Comparison of ENCODE assay signal across 1 cellular context in the genomic region with DNA sequence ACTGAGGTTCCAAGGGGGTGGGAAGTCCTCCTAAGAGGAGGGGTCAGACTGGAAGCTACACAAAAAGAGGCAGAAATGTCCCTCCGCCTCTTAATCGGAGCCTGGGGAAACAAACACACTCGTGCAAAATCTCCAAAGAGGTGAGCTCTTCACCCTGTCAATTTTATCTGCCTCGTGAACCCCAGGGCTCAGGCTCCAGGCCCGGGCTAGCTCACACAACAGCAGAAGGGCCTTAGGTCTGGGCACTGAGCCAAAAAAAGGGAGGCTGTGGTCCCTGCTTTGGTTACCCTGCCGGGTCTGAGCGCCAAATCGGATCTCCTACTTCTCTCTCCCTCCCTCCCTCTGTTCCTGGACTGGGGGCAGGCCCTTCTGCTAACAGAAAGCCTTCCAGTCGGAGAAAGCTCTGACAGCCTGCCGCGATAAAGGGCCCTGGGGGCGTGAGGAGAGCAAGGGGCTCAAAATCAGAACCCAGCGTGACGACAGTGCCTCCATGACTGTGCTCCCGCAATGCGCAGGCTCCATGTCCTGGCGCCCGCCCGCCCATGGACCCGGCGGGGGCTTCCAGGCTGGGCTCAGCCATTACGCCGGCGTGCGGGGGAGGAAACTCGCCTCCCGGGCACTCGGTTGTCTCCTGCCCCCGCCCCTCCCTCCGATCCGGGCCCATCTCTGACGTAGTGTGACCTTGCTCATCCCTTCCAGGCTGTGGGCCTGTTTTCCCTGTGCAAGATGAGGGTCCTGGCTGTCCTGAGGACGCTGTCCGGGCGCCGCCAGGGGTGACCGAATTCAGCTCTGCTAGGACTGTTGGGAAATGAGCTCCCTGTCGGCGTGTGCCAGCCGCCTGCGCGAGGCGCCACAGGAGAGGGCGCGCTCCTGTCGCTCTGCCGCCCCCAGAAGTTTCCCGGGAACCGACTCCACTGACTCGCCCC.
A peak's percentile ranks its signal among the peaks of the same experiment; 100 is the strongest.
TF ChIP-seq lines count a peak whose summit lies in the region.

No MANE protein-coding gene starts in this region.

TF ChIP-seq in K562, 482 proteins besides CTCF, POLR2A, EP300 and RAD21 (continued from another document):
- TF ChIP-seq YY1 (IDR thresholded peaks at IDR 0.05; ENCODE audit: borderline replicate concordance in 1 of 3, control insufficient read depth in 1 of 3, extremely low read depth in 1 of 3, insufficient read depth in 3 of 3, insufficient read length in 1 of 3, insufficient replicate concordance in 2 of 3, low read depth in 1 of 3, low read length in 2 of 3) (peak; percentile 53 to 93 (median 87)), IRF1 (CRISPR knock-in tag; IDR thresholded peaks at IDR 0.05; ENCODE audit: borderline replicate concordance) (no peak), TFAM (CRISPR knock-in tag; conservative IDR thresholded peaks at IDR 0.05) (no peak), SMAD2 (IDR thresholded peaks at IDR 0.05; ENCODE audit: low read depth, low read length) (no peak)
- TF ChIP-seq, protein P1, sequence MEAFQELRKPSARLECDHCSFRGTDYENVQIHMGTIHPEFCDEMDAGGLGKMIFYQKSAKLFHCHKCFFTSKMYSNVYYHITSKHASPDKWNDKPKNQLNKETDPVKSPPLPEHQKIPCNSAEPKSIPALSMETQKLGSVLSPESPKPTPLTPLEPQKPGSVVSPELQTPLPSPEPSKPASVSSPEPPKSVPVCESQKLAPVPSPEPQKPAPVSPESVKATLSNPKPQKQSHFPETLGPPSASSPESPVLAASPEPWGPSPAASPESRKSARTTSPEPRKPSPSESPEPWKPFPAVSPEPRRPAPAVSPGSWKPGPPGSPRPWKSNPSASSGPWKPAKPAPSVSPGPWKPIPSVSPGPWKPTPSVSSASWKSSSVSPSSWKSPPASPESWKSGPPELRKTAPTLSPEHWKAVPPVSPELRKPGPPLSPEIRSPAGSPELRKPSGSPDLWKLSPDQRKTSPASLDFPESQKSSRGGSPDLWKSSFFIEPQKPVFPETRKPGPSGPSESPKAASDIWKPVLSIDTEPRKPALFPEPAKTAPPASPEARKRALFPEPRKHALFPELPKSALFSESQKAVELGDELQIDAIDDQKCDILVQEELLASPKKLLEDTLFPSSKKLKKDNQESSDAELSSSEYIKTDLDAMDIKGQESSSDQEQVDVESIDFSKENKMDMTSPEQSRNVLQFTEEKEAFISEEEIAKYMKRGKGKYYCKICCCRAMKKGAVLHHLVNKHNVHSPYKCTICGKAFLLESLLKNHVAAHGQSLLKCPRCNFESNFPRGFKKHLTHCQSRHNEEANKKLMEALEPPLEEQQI (IDR thresholded peaks at IDR 0.05), result no peak
- TF ChIP-seq, protein P2, sequence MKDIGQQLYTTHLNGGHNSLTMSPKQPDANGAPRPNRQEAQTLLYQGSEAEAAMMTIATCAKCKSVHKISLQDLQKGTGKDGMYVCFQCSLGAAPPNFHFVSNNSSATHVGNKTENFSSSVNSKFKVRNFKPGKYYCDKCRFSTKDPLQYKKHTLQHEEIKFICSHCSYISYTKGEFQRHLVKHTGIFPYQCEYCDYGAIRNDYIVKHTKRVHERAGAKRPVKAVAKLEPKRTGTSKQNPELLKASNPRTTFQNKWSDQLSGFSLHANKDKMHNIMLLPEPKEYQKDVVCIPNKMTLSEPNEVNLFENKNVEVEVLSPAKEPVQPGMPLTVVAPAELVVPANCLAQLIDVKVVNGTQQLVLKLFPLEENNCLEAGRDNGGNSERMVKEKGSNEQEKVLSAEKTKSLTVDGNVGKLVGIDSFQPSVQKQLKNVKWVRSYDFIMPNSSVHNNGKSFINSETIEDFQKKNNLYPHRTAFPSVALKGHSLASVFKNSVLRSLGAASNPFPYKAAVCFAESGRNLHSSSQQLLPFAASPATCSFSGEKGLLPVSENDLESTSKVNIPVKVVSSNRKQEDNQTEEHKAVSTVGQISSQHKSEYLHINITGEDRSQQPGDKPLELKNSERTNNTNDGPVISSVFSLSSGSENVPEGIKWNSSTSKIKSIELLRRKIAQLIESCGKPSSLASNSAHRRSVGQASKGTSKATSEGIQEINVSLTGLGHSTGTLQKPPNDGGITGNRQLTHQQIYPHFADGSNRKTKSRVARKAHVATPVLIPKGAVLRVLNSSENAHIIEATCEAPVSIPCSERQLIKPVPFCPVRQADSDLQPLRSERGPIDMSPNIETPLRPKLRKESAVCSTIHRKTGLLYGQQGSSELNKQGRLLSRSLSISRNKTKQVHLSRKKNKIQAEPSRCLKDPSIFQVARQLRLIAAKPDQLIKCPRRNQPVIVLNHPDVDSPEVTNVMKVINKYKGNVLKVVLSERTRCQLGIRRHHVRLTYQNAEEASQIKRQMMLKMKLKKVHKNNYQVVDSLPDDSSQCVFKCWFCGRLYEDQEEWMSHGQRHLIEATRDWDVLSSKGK (CRISPR knock-in tag; IDR thresholded peaks at IDR 0.05), result no peak
